31 cellular contexts compared by ENCODE assay signal in genomic region chr18:25817571-25818237, GRCh38.
"Had no signal": no experiment of that assay in that cellular context is flagged by ENCODE, and none has a peak within 500 bp of the region (broad histone marks: within the 10 kb centered on the region; RNA-seq: fewer than 3 reads in every experiment).

No MANE protein-coding gene starts in this region.

- H3K36me3 ChIP-seq: brain microvascular endothelial cell, esophagus squamous epithelium, gastroesophageal sphincter had no signal

- H3K4me1 ChIP-seq: esophagus squamous epithelium, gastroesophageal sphincter had no signal

- DNase-seq: activated CD4-positive, alpha-beta memory T cell treated with anti-CD3 and anti-CD28 coated beads for 36 hours; activated CD4-positive, alpha-beta T cell treated with anti-CD3 and anti-CD28 coated beads for 36 hours; activated CD4-positive, alpha-beta T cell treated with anti-CD3 and anti-CD28 coated beads, Interleukin-2, amount 10 ng/mL, durations not matched to agents 24 days and 14 days; activated CD4-positive, CD25-positive, alpha-beta regulatory T cell; activated CD4-positive, CD25-positive, alpha-beta regulatory T cell treated with anti-CD3 and anti-CD28 coated beads, Interleukin-2, amount 50 U/mL, for 72 hours; activated CD8-positive, alpha-beta memory T cell treated with anti-CD3 and anti-CD28 coated beads, Interleukin-2, amount 10 ng/mL, durations not matched to agents 7 days and 5 days; activated CD8-positive, alpha-beta memory T cell treated with anti-CD3 and anti-CD28 coated beads, Interleukin-2, amount 50 U/mL, for 4 hours; activated CD8-positive, alpha-beta T cell treated with anti-CD3 and anti-CD28 coated beads, Interleukin-2, amount 10 ng/mL, durations not matched to agents 7 days and 5 days; activated gamma-delta T cell treated with Interleukin-2 at 50 U/mL for 16 hours; activated naive CD4-positive, alpha-beta T cell treated with anti-CD3 and anti-CD28 coated beads, Interleukin-2, amount 50 U/mL, for 16 hours; activated naive CD4-positive, alpha-beta T cell treated with Interleukin-2 at 50 U/mL for 16 hours; activated T-cell treated with anti-CD3 and anti-CD28 coated beads, Interleukin-2, amount 50 U/mL, for 1 hour; activated T-cell treated with anti-CD3 and anti-CD28 coated beads, Interleukin-2, amount 50 U/mL, for 48 hours; amniotic stem cell; anterior cingulate cortex; brain microvascular endothelial cell; caudate nucleus; cortex of kidney; dermis blood vessel endothelial cell; effector CD4-positive, alpha-beta T cell; effector memory CD8-positive, alpha-beta T cell; erythroblast; esophagus squamous epithelium; foreskin melanocyte; head of caudate nucleus; T-helper 1 cell; T-helper 17 cell; T1000 had no signal

- H3K27me3 Mint-ChIP-seq: activated CD4-positive, alpha-beta T cell treated with anti-CD3 and anti-CD28 coated beads, Interleukin-2, amount 10 ng/mL, durations not matched to agents 24 days and 14 days had no signal

- H3K36me3 Mint-ChIP-seq: activated CD4-positive, alpha-beta memory T cell treated with anti-CD3 and anti-CD28 coated beads for 36 hours; activated CD8-positive, alpha-beta memory T cell treated with anti-CD3 and anti-CD28 coated beads, Interleukin-2, amount 10 ng/mL, durations not matched to agents 7 days and 5 days; activated naive CD8-positive, alpha-beta T cell had no signal

- H3K9me3 Mint-ChIP-seq: activated CD4-positive, alpha-beta memory T cell treated with anti-CD3 and anti-CD28 coated beads for 36 hours; effector memory CD8-positive, alpha-beta T cell; T-helper 2 cell treated with Interferon-gamma antibody and Interleukin-4, amounts not matched to agents 5 μg/mL and 100 μg/mL, for 36 hours had no signal

- H3K4me3 ChIP-seq: esophagus squamous epithelium, gastroesophageal sphincter had no signal

- H3K27me3 ChIP-seq: brain microvascular endothelial cell, esophagus squamous epithelium, gastroesophageal sphincter had no signal

- ATAC-seq: activated CD4-positive, alpha-beta T cell treated with anti-CD3 and anti-CD28 coated beads for 36 hours; activated CD8-positive, alpha-beta memory T cell treated with anti-CD3 and anti-CD28 coated beads, Interleukin-2, amount 10 ng/mL, durations not matched to agents 7 days and 5 days; activated CD8-positive, alpha-beta T cell treated with anti-CD3 and anti-CD28 coated beads, Interleukin-2, amount 10 ng/mL, durations not matched to agents 7 days and 5 days; effector memory CD8-positive, alpha-beta T cell; gastroesophageal sphincter; T-helper 17 cell had no signal

- H3K9me3 ChIP-seq: esophagus squamous epithelium, gastroesophageal sphincter had no signal

- H3K4me3 Mint-ChIP-seq: activated CD4-positive, alpha-beta memory T cell treated with anti-CD3 and anti-CD28 coated beads for 36 hours; activated CD4-positive, alpha-beta T cell treated with anti-CD3 and anti-CD28 coated beads for 36 hours; activated CD4-positive, alpha-beta T cell treated with anti-CD3 and anti-CD28 coated beads, Interleukin-2, amount 10 ng/mL, durations not matched to agents 24 days and 14 days; activated CD8-positive, alpha-beta memory T cell treated with anti-CD3 and anti-CD28 coated beads, Interleukin-2, amount 10 ng/mL, durations not matched to agents 7 days and 5 days; activated CD8-positive, alpha-beta T cell treated with anti-CD3 and anti-CD28 coated beads, Interleukin-2, amount 10 ng/mL, durations not matched to agents 7 days and 5 days; activated naive CD8-positive, alpha-beta T cell; effector memory CD8-positive, alpha-beta T cell; T-helper 17 cell; T-helper 2 cell treated with Interferon-gamma antibody and Interleukin-4, amounts not matched to agents 5 μg/mL and 100 μg/mL, for 36 hours had no signal

- H3K27ac Mint-ChIP-seq: activated CD4-positive, alpha-beta memory T cell treated with anti-CD3 and anti-CD28 coated beads for 36 hours; activated CD4-positive, alpha-beta T cell treated with anti-CD3 and anti-CD28 coated beads for 36 hours; activated CD4-positive, alpha-beta T cell treated with anti-CD3 and anti-CD28 coated beads, Interleukin-2, amount 10 ng/mL, durations not matched to agents 24 days and 14 days; activated CD8-positive, alpha-beta memory T cell treated with anti-CD3 and anti-CD28 coated beads, Interleukin-2, amount 10 ng/mL, durations not matched to agents 7 days and 5 days; activated CD8-positive, alpha-beta T cell treated with anti-CD3 and anti-CD28 coated beads, Interleukin-2, amount 10 ng/mL, durations not matched to agents 7 days and 5 days; activated naive CD8-positive, alpha-beta T cell; effector memory CD8-positive, alpha-beta T cell; T-helper 17 cell; T-helper 2 cell treated with Interferon-gamma antibody and Interleukin-4, amounts not matched to agents 5 μg/mL and 100 μg/mL, for 36 hours had no signal

- H3K27ac ChIP-seq: brain microvascular endothelial cell, esophagus squamous epithelium, gastroesophageal sphincter had no signal
